ENCODE assay signal across 10 cellular contexts in genomic region chr4:10105920-10106319, GRCh38. TPM values are rescaled to one million over a fixed set of nuclear protein-coding genes. Genes with fewer than 3 reads are reported as not detected.
DNase-seq lines count a peak whose midpoint lies in the region; ATAC-seq, FAIRE-seq and TF ChIP-seq lines count a peak whose summit lies in the region.
"Had no signal": no experiment of that assay in that cellular context is flagged by ENCODE, and none has a peak within 500 bp of the region (broad histone marks: within the 10 kb centered on the region; RNA-seq: fewer than 3 reads in every experiment).

No MANE protein-coding gene starts in this region.

- H2BK5ac ChIP-seq in mesendoderm (ENCODE audit: low read length) = no peak overlapping the region

- no peak overlapping the region for H3K23ac ChIP-seq in mesendoderm (ENCODE audit: low read length)

- H3F3A ChIP-seq in SK-N-SH (replicated peaks; ENCODE audit: insufficient read depth) = peaks cover 36% of the 10 kb centered on the region

- no peak for TF ChIP-seq RAD21 in SK-N-SH (IDR thresholded peaks at IDR 0.05; ENCODE audit: low read length)

- H3K79me2 ChIP-seq in SK-N-SH (ENCODE audit: insufficient read depth) = peaks cover 97% of the 10 kb centered on the region
- H3K79me2 ChIP-seq in mesendoderm (ENCODE audit: control insufficient read depth, insufficient read depth, low read length) = peaks cover 96% of the 10 kb centered on the region

- ATAC-seq in SK-N-SH treated with all-trans-retinoic acid at 6 μM for 48 hours = no peak

- H3K4me1 ChIP-seq in SK-N-SH (ENCODE audit: control insufficient read depth in 1 of 2, insufficient read depth in 2 of 2, low read depth in 1 of 2, low read length in 1 of 2) = peaks cover 22 to 31% of the 10 kb centered on the region in 2 experiments; a peak in 3 of 4 replicates
- H3K4me1 ChIP-seq in adrenal gland (replicated peaks in 1 of 2) = peaks cover 30 to 47% of the 10 kb centered on the region in 2 donors
- H3K4me1 ChIP-seq in kidney (ENCODE audit: control insufficient read depth in 1 of 2, insufficient read depth in 1 of 2, low read depth in 1 of 2, low read length in 2 of 2) = peaks cover 18 to 60% of the 10 kb centered on the region in 2 donors
- peaks cover 96% of the 10 kb centered on the region for H3K4me1 ChIP-seq in stomach smooth muscle (ENCODE audit: control insufficient read depth, insufficient read depth, low read length)
- no peaks in the 10 kb centered on the region for H3K4me1 ChIP-seq in mesendoderm (ENCODE audit: control insufficient read depth, low read depth, low read length)

- H3K4me2 ChIP-seq in SK-N-SH (peak overlapping the region; percentile 72), mesendoderm (ENCODE audit: low read length) (no peak overlapping the region)

- intact Hi-C loops in adrenal gland (cut with DNase I) (no loop called here), kidney (cut with DNase I) (no loop called here)

- 0 out of 4 replicates have a peak overlapping the region, but pooled peaks of 1 of the 2 experiments have one; percentile 43 for H3K4me3 ChIP-seq in SK-N-SH (ENCODE audit: low read depth in 2 of 2, low read length in 1 of 2)
- H3K4me3 ChIP-seq in adrenal gland = no peak overlapping the region
- no peak overlapping the region for H3K4me3 ChIP-seq in kidney (ENCODE audit: low read length in 2 of 2)
- H3K4me3 ChIP-seq in stomach smooth muscle (ENCODE audit: low read length in 2 of 2) = peak overlapping the region; percentile 27 to 61
- H3K4me3 ChIP-seq in mesendoderm (ENCODE audit: low read length) = no peak overlapping the region

- TF ChIP-seq CTCF in SK-N-SH (IDR thresholded peaks at IDR 0.05) (no peak), adrenal gland (IDR thresholded peaks at IDR 0.05) (no peak), kidney (IDR thresholded peaks at IDR 0.05; ENCODE audit: borderline replicate concordance, extremely low read depth, insufficient read depth) (no peak)

- WGBS in SK-N-SH (ENCODE audit: low lambda C conversion rate) = 97% methylated on average over 4 of the region's 4 CpGs
- 68 to 78% (median 78%) methylated on average over 4 of the region's 4 CpGs for WGBS in adrenal gland, 4 donors
- no CpG with 5 or more reads among the region's 4 CpGs for WGBS in mesendoderm (ENCODE audit: extremely low coverage, insufficient coverage, low lambda C conversion rate)

- TF ChIP-seq POLR2A in adrenal gland (IDR thresholded peaks at IDR 0.05) = no peak

- no peaks in the 10 kb centered on the region for H3K27me3 ChIP-seq in SK-N-SH (ENCODE audit: insufficient read depth)
- H3K27me3 ChIP-seq in adrenal gland = no peaks in the 10 kb centered on the region
- H3K27me3 ChIP-seq in stomach smooth muscle (ENCODE audit: control insufficient read depth in 1 of 2, insufficient read depth in 2 of 2, low read length in 2 of 2) = no peaks in the 10 kb centered on the region
- no peaks in the 10 kb centered on the region for H3K27me3 ChIP-seq in mesendoderm (ENCODE audit: insufficient read depth, low read length, poor library complexity)

- H3K27ac ChIP-seq in SK-N-SH (ENCODE audit: low read depth in 2 of 2, low read length in 1 of 2) = peak overlapping the region; percentile 19 to 83; a peak in 2 of 4 replicates
- H3K27ac ChIP-seq in adrenal gland = peak overlapping the region in 4 of 5 donors; percentile 61 to 88 (median 78)
- peak overlapping the region; percentile 47 to 77 for H3K27ac ChIP-seq in kidney (ENCODE audit: low read depth in 2 of 2, low read length in 2 of 2)
- peak overlapping the region; percentile 64 for H3K27ac ChIP-seq in stomach smooth muscle (ENCODE audit: low read length)
- H3K27ac ChIP-seq in mesendoderm (ENCODE audit: low read depth, low read length) = no peak overlapping the region
- H3K27ac ChIP-seq: 22Rv1 had no signal

- H4K5ac ChIP-seq in mesendoderm (ENCODE audit: low read length) = no peak overlapping the region

- no peaks in the 10 kb centered on the region for H3K9me2 ChIP-seq in SK-N-SH

- H4K8ac ChIP-seq in mesendoderm (ENCODE audit: low read depth, low read length) = no peak overlapping the region

- peaks cover 30 to 51% of the 10 kb centered on the region in 2 experiments for H3K36me3 ChIP-seq in SK-N-SH (replicated peaks in 1 of 2; ENCODE audit: control insufficient read depth in 1 of 2, insufficient read depth in 2 of 2, low read length in 1 of 2)
- H3K36me3 ChIP-seq in adrenal gland (replicated peaks in 1 of 2) = peaks cover 0 to 34% of the 10 kb centered on the region in 2 donors
- peaks cover 16 to 19% of the 10 kb centered on the region in 2 donors for H3K36me3 ChIP-seq in kidney (ENCODE audit: control insufficient read depth in 1 of 2, insufficient read depth in 2 of 2, low read length in 2 of 2)
- H3K36me3 ChIP-seq in stomach smooth muscle (ENCODE audit: control insufficient read depth in 2 of 2, insufficient read depth in 2 of 2, low read length in 2 of 2) = peaks cover 16 to 18% of the 10 kb centered on the region in 2 donors
- peaks cover 10% of the 10 kb centered on the region for H3K36me3 ChIP-seq in mesendoderm (ENCODE audit: control insufficient read depth, insufficient read depth, low read length)

- POLR2A ChIA-PET in SK-N-SH (lab: Yijun Ruan, JAX) = no interaction called here

- no peak overlapping the region; the same call in 1 of the 2 replicates for H3K9ac ChIP-seq in SK-N-SH
- peak overlapping the region in 1 of 2 donors; percentile 42 for H3K9ac ChIP-seq in kidney (ENCODE audit: low read length in 2 of 2)
- peak overlapping the region in 1 of 2 donors; percentile 56 for H3K9ac ChIP-seq in stomach smooth muscle (ENCODE audit: low read length in 2 of 2)
- H3K9ac ChIP-seq in mesendoderm (ENCODE audit: low read length) = no peak overlapping the region

- H3K9me3 ChIP-seq in SK-N-SH (no peaks in the 10 kb centered on the region), adrenal gland (replicated peaks in 1 of 3) (no peaks in the 10 kb centered on the region), kidney (ENCODE audit: control insufficient read depth in 1 of 2, low read length in 2 of 2) (no peaks in the 10 kb centered on the region), stomach smooth muscle (ENCODE audit: control insufficient read depth in 2 of 2, low read length in 2 of 2) (no peaks in the 10 kb centered on the region)

- no peak for FAIRE-seq in kidney (lab: Jason Lieb, UNC)

- peaks cover 99% of the 10 kb centered on the region for H4K20me1 ChIP-seq in SK-N-SH (ENCODE audit: insufficient read depth)

- no peak overlapping the region for H3K56ac ChIP-seq in mesendoderm (ENCODE audit: low read length)

- DNase-seq in SK-N-SH (no peak), adrenal gland (no peak), kidney (no peak), mesenteric fat pad (ENCODE audit: low spot score) (no peak), mesendoderm (no peak), retina (no peak)
- DNase-seq: activated B cell treated with CpG ODN at 0.5 μM for 24 hours had no signal

- H2BK120ac ChIP-seq in mesendoderm (ENCODE audit: low read depth, low read length) = no peak overlapping the region

- H2AK5ac ChIP-seq in mesendoderm (ENCODE audit: low read length) = no peak overlapping the region

- TF ChIP-seq EP300 in SK-N-SH (IDR thresholded peaks at IDR 0.05; ENCODE audit: borderline replicate concordance in 1 of 2, low read depth in 1 of 2, low read length in 1 of 2) = no peak

- H3K4ac ChIP-seq in mesendoderm (ENCODE audit: low read depth, low read length) = no peak overlapping the region

- H3K18ac ChIP-seq in mesendoderm (ENCODE audit: low read length) = no peak overlapping the region

- CTCF ChIA-PET in SK-N-SH (lab: Yijun Ruan, JAX) = interaction anchor here (1.0 to 2.2 kb wide), 3 partner anchors 11 to 27 kb away, joined by 3 to 8 read pairs (median 5); partner anchors contain the start of gene WDR1

- peaks cover 39% of the 10 kb centered on the region for H3K79me1 ChIP-seq in mesendoderm (ENCODE audit: low read length)

- H2AFZ ChIP-seq in SK-N-SH (ENCODE audit: low read depth) = no peak overlapping the region

- no peak overlapping the region for H2BK15ac ChIP-seq in mesendoderm (replicated peaks; ENCODE audit: low read depth)

TF ChIP-seq in SK-N-SH, 30 proteins besides CTCF, POLR2A, EP300 and RAD21 (continues in another document):
- no peak for TF ChIP-seq SIN3A (IDR thresholded peaks at IDR 0.05; ENCODE audit: borderline replicate concordance, low read depth, low read length)
- no peak for TF ChIP-seq SMC3 (IDR thresholded peaks at IDR 0.05; ENCODE audit: low read depth, low read length)
- TF ChIP-seq USF2 (IDR thresholded peaks at IDR 0.05; ENCODE audit: borderline replicate concordance, low read depth, low read length) = no peak

TF ChIP-seq in SK-N-SH treated with all-trans-retinoic acid at 6 μM for 48 hours, 23 proteins besides CTCF, POLR2A, EP300 and RAD21 (continues in another document):
- TF ChIP-seq ZNF70 (CRISPR knock-in tag; IDR thresholded peaks at IDR 0.05) = no peak
- no peak for TF ChIP-seq PATZ1 (CRISPR knock-in tag; IDR thresholded peaks at IDR 0.05; ENCODE audit: borderline replicate concordance)
- no peak for TF ChIP-seq PPARA (CRISPR knock-in tag; IDR thresholded peaks at IDR 0.05; ENCODE audit: borderline replicate concordance)
- TF ChIP-seq ISL1 (CRISPR knock-in tag; IDR thresholded peaks at IDR 0.05) = no peak
- no peak for TF ChIP-seq ZNF8 (CRISPR knock-in tag; IDR thresholded peaks at IDR 0.05)
- no peak for TF ChIP-seq ZNF565 (CRISPR knock-in tag; conservative IDR thresholded peaks at IDR 0.05; ENCODE audit: low read depth)
- no peak for TF ChIP-seq TCF4 (CRISPR knock-in tag; IDR thresholded peaks at IDR 0.05; ENCODE audit: borderline replicate concordance)

RNA-seq across cellular contexts. Expression of gene WDR1, which starts 10.7 kb away (rescaled TPM):
- 287 and 310 TPM in 2 replicates for polyA plus RNA-seq in SK-N-SH (2012; rRNA removed)
- polyA plus RNA-seq in SK-N-SH (2012; cell fraction: cytosol; rRNA removed) = 240 and 255 TPM in 2 replicates
- 297 and 306 TPM in 2 replicates for polyA plus RNA-seq in SK-N-SH (2012; cell fraction: nucleus; rRNA removed)
- total RNA-seq in adrenal gland = 100 to 1,000 TPM in 7 of 8 donors, 10 to 100 TPM in 1; 84.4 to 219 (median 150) TPM
- 100 to 1,000 TPM in 1 of 3 donors, 10 to 100 TPM in 2; 66.5 to 228 (median 67.6) TPM for polyA plus RNA-seq in adrenal gland
- 313 TPM for total RNA-seq in kidney
- polyA plus RNA-seq in kidney (ENCODE audit: insufficient read depth, low read depth, low replicate concordance) = 176 TPM
- total RNA-seq in mesenteric fat pad = 249 TPM
- 261 TPM for polyA plus RNA-seq in mesendoderm (2013, experiment 1 of 2)
- 261 TPM for polyA plus RNA-seq in mesendoderm (2013, experiment 2 of 2)

Comparison
In these comparisons a context has a peak if more than half of its experiments do, and no peak if none do; other contexts are left out.
1. H3K4me3 ChIP-seq: peak in stomach smooth muscle (2 of 2); none in adrenal gland (0 of 4), kidney (0 of 2) and mesendoderm (single experiment).